ENCODE assay signal across 18 cellular contexts in genomic region chr11:57785072-57785471, GRCh38. TPM values are rescaled to one million over a fixed set of nuclear protein-coding genes. Genes with fewer than 3 reads are reported as not detected.
DNase-seq lines count a peak whose midpoint lies in the region; ATAC-seq and TF ChIP-seq lines count a peak whose summit lies in the region.
"Had no signal": no experiment of that assay in that cellular context is flagged by ENCODE, and none has a peak within 500 bp of the region (broad histone marks: within the 10 kb centered on the region; RNA-seq: fewer than 3 reads in every experiment).

No MANE protein-coding gene starts in this region.

- H3F3A ChIP-seq in PC-9 (ENCODE audit: insufficient read depth, low read depth): peaks cover 33% of the 10 kb centered on the region

- peaks cover 40% of the 10 kb centered on the region for H3K36me3 ChIP-seq in PC-9 (ENCODE audit: low read depth)
- H3K36me3 ChIP-seq: BLaER1, gastroesophageal sphincter had no signal

- H3K79me2 ChIP-seq in PC-9 (ENCODE audit: low read depth): peaks cover 96% of the 10 kb centered on the region

- POLR2A ChIA-PET in PC-9 (lab: Charles Lee; ENCODE audit: unreplicated experiment): interaction anchor here (0.6 to 0.7 kb wide), 2 partner anchors 13 to 82 kb away, joined by 9 to 10 read pairs; no protein-coding TSS in a partner anchor

- in situ Hi-C loops in GM13977 (cut with MboI; ENCODE audit: low pct_unique_long_range_greater_than_20kb, low sequenced_read_pairs, unreplicated experiment): no loop called here

- no peak overlapping the region for H3K4me3 ChIP-seq in PC-9
- H3K4me3 ChIP-seq in skin epidermis: no peak overlapping the region
- H3K4me3 ChIP-seq: BLaER1, gastroesophageal sphincter had no signal

- no peaks in the 10 kb centered on the region for H3K9me3 ChIP-seq in PC-9 (ENCODE audit: insufficient read depth, low read depth)
- H3K9me3 ChIP-seq: BLaER1, gastroesophageal sphincter had no signal

- no peaks in the 10 kb centered on the region for H3K27me3 ChIP-seq in PC-9 (ENCODE audit: insufficient read depth, low read depth)
- H3K27me3 ChIP-seq: BLaER1, gastroesophageal sphincter had no signal

- intact Hi-C loops in PC-9 (cut with micrococcal nuclease; ENCODE audit: unreplicated experiment): no loop called here

- H3K9me2 ChIP-seq in PC-9 (ENCODE audit: insufficient read depth): no peaks in the 10 kb centered on the region

- DNase-seq in GM13977 (ENCODE audit: low spot score) (peak; percentile 32), PC-9 (no peak), NK-92 (lab: John Stamatoyannopoulos, UW; ENCODE audit: unreplicated experiment) (no peak), globus pallidus (ENCODE audit: low spot score) (no peak), NCI-H2029 treated with DMSO at 0.1 percent for 48 hours (lab: John Stamatoyannopoulos, UW) (no peak), iPS-NIHi7 (ENCODE audit: extremely low spot score) (no peak)
- DNase-seq: activated CD8-positive, alpha-beta memory T cell treated with anti-CD3 and anti-CD28 coated beads for 24 hours; activated naive CD4-positive, alpha-beta T cell treated with anti-CD3 and anti-CD28 coated beads for 36 hours; effector memory CD8-positive, alpha-beta T cell; kidney; NCI-H1048; NCI-H446; stimulated activated CD4-positive, alpha-beta T cell treated with anti-CD3 and anti-CD28 coated beads, Interleukin-4, amount 100 ng/mL, for 24 hours; stimulated activated naive CD4-positive, alpha-beta T cell treated with Interleukin-2 at 50 U/mL for 16 hours had no signal

- BruUV-seq in PC-9 (replicated peaks; lab: Mats Ljungman, UMichigan): no TSS peak

- peaks cover 61% of the 10 kb centered on the region for H3K4me1 ChIP-seq in PC-9 (replicated peaks; ENCODE audit: insufficient read depth)

- CTCF ChIA-PET in PC-9 (lab: Charles Lee): interaction anchor here (1.0 kb wide), 1 partner anchor 20 kb away, joined by 7 read pairs; no protein-coding TSS in a partner anchor

- TF ChIP-seq CTCF in GM13977 (IDR thresholded peaks at IDR 0.05; ENCODE audit: extremely low read depth, insufficient read depth, missing control alignments) (no peak), PC-9 (conservative IDR thresholded peaks at IDR 0.05) (no peak)

- peak overlapping the region; percentile 14; the same call in 1 of the 2 replicates for H3K27ac ChIP-seq in PC-9
- H3K27ac ChIP-seq in skin epidermis: peak overlapping the region in 14 of 21 experiments; percentile 1 to 83 (median 43)
- H3K27ac ChIP-seq: BLaER1 had no signal

- no peak overlapping the region for H2AFZ ChIP-seq in PC-9

- ATAC-seq in HG02610 (IDR thresholded peaks at IDR 0.05; ENCODE audit: unreplicated experiment): peak; percentile 76
- ATAC-seq: effector memory CD8-positive, alpha-beta T cell; gastroesophageal sphincter had no signal

- no peak overlapping the region for H3K4me2 ChIP-seq in PC-9
- H3K4me2 ChIP-seq: BLaER1 had no signal

- peaks cover 3% of the 10 kb centered on the region; the same call in 1 of the 2 replicates for H4K20me1 ChIP-seq in PC-9 (ENCODE audit: insufficient read depth)
- H4K20me1 ChIP-seq: BLaER1 had no signal

RNA-seq across cellular contexts. Expression of gene CTNND1, which starts 23.5 kb away (rescaled TPM):
- 340 and 413 TPM in 2 replicates for total RNA-seq in PC-9 (2021)

RNA-seq across cellular contexts. Expression of gene BTBD18, which starts 33.5 kb away (rescaled TPM):
- total RNA-seq in PC-9 (2021): not detected in 2 replicates
- total RNA-seq: activated naive CD4-positive, alpha-beta T cell treated with anti-CD3 and anti-CD28 coated beads for 36 hours; gastroesophageal sphincter; kidney had no signal

RNA-seq across cellular contexts. Expression of gene SELENOH, which starts 43.8 kb away (rescaled TPM):
- total RNA-seq in PC-9 (2021): 211 and 318 TPM in 2 replicates
